Comparison of ENCODE assay signal across 1 cellular context in the genomic region with DNA sequence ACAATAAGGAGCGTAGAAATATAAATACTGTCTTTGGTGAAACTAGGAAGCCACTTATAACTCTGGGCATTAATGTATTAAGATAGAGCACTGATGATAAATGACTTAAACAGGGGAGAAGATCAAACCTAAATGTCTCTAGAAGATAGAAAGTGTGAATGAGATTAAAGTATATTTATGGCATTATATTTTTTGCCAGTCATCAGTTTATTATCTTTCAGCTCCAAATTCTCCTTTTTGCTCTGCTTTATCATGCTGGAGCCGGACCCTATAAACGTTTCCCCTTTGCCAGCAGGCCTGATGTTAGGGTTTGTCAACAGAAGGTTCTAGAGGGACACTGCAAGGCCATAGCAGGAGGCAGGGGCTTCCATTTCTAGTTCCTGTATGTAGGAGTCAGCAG.
A peak's percentile ranks its signal among the peaks of the same experiment; 100 is the strongest.
TF ChIP-seq lines count a peak whose summit lies in the region.

No MANE protein-coding gene starts in this region.

TF ChIP-seq in K562, 482 proteins besides CTCF, POLR2A, EP300 and RAD21 (continued from another document):
- TF ChIP-seq, protein P1, sequence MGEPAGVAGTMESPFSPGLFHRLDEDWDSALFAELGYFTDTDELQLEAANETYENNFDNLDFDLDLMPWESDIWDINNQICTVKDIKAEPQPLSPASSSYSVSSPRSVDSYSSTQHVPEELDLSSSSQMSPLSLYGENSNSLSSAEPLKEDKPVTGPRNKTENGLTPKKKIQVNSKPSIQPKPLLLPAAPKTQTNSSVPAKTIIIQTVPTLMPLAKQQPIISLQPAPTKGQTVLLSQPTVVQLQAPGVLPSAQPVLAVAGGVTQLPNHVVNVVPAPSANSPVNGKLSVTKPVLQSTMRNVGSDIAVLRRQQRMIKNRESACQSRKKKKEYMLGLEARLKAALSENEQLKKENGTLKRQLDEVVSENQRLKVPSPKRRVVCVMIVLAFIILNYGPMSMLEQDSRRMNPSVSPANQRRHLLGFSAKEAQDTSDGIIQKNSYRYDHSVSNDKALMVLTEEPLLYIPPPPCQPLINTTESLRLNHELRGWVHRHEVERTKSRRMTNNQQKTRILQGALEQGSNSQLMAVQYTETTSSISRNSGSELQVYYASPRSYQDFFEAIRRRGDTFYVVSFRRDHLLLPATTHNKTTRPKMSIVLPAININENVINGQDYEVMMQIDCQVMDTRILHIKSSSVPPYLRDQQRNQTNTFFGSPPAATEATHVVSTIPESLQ (CRISPR knock-in tag; IDR thresholded peaks at IDR 0.05) = no peak
- TF ChIP-seq MCM2 (IDR thresholded peaks at IDR 0.05; ENCODE audit: low read depth) (no peak), PTRF (tag; IDR thresholded peaks at IDR 0.05) (no peak), CC2D1A (IDR thresholded peaks at IDR 0.05) (no peak), TAL1 (IDR thresholded peaks at IDR 0.05) (no peak), HDAC3 (IDR thresholded peaks at IDR 0.05; ENCODE audit: borderline replicate concordance, partially characterized antibody) (no peak), C11orf30 (IDR thresholded peaks at IDR 0.05; ENCODE audit: low read depth) (peak; percentile 61), ZFP30 (CRISPR knock-in tag; IDR thresholded peaks at IDR 0.05; ENCODE audit: borderline replicate concordance) (no peak), ZNF239 (CRISPR knock-in tag; IDR thresholded peaks at IDR 0.05) (no peak), CSDE1 (IDR thresholded peaks at IDR 0.05) (no peak)
- TF ChIP-seq, protein P2, sequence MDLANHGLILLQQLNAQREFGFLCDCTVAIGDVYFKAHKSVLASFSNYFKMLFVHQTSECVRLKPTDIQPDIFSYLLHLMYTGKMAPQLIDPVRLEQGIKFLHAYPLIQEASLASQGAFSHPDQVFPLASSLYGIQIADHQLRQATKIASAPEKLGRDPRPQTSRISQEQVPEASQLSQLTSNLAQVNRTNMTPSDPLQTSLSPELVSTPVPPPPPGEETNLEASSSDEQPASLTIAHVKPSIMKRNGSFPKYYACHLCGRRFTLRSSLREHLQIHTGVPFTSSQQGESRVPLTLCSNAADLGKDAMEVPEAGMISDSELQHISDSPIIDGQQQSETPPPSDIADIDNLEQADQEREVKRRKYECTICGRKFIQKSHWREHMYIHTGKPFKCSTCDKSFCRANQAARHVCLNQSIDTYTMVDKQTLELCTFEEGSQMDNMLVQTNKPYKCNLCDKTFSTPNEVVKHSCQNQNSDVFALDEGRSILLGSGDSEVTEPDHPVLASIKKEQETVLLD (IDR thresholded peaks at IDR 0.05) = no peak
